In the genomic region with DNA sequence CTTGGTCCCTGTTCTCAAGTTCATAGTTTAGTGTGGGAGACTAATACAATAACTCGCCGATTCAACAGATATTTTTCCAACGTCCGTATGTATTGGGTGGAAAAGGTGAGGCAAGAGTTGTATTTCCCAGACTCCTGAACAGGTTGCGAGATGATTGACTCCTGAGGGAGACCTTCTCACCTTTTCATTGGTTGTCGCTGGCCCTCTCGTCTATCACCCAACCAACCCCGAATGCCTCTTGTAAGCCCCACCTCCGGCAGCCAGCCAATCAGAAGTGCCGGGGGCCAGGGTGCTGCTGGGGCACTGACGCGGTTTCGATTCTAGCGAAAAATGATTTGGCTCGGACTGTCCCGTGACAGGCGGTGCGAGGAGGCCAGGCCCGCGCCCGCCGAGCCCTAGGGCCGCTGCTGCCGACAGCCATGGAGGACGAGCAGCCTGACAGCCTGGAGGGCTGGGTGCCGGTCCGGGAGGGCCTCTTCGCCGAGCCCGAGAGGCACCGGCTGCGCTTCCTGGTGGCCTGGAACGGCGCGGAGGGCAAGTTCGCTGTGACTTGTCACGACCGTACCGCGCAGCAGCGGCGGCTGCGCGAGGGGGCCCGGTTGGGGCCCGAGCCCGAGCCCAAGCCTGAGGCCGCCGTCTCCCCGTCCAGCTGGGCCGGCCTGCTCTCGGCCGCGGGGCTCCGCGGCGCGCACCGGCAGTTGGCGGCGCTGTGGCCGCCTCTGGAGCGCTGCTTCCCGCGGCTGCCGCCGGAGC, we compare ENCODE assay signal across 8 cellular contexts. TPM values are rescaled to one million over a fixed set of nuclear protein-coding genes. Genes with fewer than 3 reads are reported as not detected.
DNase-seq lines count a peak whose midpoint lies in the region; ATAC-seq, FAIRE-seq and TF ChIP-seq lines count a peak whose summit lies in the region.

A gene with protein sequence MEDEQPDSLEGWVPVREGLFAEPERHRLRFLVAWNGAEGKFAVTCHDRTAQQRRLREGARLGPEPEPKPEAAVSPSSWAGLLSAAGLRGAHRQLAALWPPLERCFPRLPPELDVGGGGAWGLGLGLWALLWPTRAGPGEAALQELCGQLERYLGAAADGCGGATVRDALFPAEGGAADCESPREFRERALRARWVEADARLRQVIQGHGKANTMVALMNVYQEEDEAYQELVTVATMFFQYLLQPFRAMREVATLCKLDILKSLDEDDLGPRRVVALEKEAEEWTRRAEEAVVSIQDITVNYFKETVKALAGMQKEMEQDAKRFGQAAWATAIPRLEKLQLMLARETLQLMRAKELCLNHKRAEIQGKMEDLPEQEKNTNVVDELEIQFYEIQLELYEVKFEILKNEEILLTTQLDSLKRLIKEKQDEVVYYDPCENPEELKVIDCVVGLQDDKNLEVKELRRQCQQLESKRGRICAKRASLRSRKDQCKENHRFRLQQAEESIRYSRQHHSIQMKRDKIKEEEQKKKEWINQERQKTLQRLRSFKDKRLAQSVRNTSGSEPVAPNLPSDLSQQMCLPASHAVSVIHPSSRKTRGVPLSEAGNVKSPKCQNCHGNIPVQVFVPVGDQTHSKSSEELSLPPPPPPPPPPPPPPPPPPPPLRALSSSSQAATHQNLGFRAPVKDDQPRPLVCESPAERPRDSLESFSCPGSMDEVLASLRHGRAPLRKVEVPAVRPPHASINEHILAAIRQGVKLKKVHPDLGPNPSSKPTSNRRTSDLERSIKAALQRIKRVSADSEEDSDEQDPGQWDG (plus strand): TSS at position 321 of the 753 bp plus-strand sequence. CDS start 99 bp downstream, at position 420.

- peaks cover 33% of the 10 kb centered on the region for H4K20me1 ChIP-seq in smooth muscle cell (ENCODE audit: low read depth)

- peak within 1 kb of the TSS; percentile 97 for H3K9ac ChIP-seq in smooth muscle cell (ENCODE audit: low read depth)

- peak within 1 kb of the TSS; percentile 94 for H2AFZ ChIP-seq in smooth muscle cell (ENCODE audit: low read depth)

- POLR2A ChIA-PET in AG04450 (lab: Yijun Ruan, JAX) = interaction anchor here (1.3 to 1.8 kb wide), 6 partner anchors 24 to 270 kb away, joined by 3 to 10 read pairs (median 5); partner anchors contain the start of genes BTBD1, RAMAC and RPS17

- ATAC-seq in GM18873 (IDR thresholded peaks at IDR 0.05; ENCODE audit: low FRiP score, unreplicated experiment) = peak; percentile 88
- peak; percentile 73 for ATAC-seq in HG03139 (IDR thresholded peaks at IDR 0.05; ENCODE audit: unreplicated experiment)

- H3K4me3 ChIP-seq in AG04450 (ENCODE audit: low read depth, low read length) = peak within 1 kb of the TSS; percentile 90
- H3K4me3 ChIP-seq in WERI-Rb-1 (ENCODE audit: low read depth, low read length) = peak within 1 kb of the TSS; percentile 77
- peak within 1 kb of the TSS; percentile 94 for H3K4me3 ChIP-seq in bronchial epithelial cell (ENCODE audit: low read depth, low read length)
- H3K4me3 ChIP-seq in smooth muscle cell = peak within 1 kb of the TSS; percentile 94

- under 1% methylated on average over 52 of the region's 67 CpGs for WGBS in smooth muscle cell (ENCODE audit: low lambda C conversion rate)

- no peak for FAIRE-seq in bronchial epithelial cell (lab: Jason Lieb, UNC)

- TF ChIP-seq CTCF in AG04450 (IDR thresholded peaks at IDR 0.05; ENCODE audit: low read depth, low read length) (0 out of 2 replicates have a peak, but pooled peaks have one; percentile 1), WERI-Rb-1 (IDR thresholded peaks at IDR 0.05; ENCODE audit: low read depth, low read length) (no peak), bronchial epithelial cell (IDR thresholded peaks at IDR 0.05; ENCODE audit: insufficient read depth, low read length, severe bottlenecking) (peak; percentile 6), smooth muscle cell (IDR thresholded peaks at IDR 0.05; ENCODE audit: borderline replicate concordance, insufficient read depth, poor library complexity, severe bottlenecking) (peak; percentile 13)

- peaks cover 38% of the 10 kb centered on the region for H3K79me2 ChIP-seq in smooth muscle cell (ENCODE audit: low read depth)

- peaks cover 6% of the 10 kb centered on the region for H3F3A ChIP-seq in smooth muscle cell (ENCODE audit: low read depth)

- peaks cover 14% of the 10 kb centered on the region for H3K4me1 ChIP-seq in smooth muscle cell (ENCODE audit: low read depth)

- H3K36me3 ChIP-seq in WERI-Rb-1 (peaks cover 11% of the 10 kb centered on the region), bronchial epithelial cell (ENCODE audit: control insufficient read depth, insufficient read depth, low read length) (peaks cover 1% of the 10 kb centered on the region), smooth muscle cell (ENCODE audit: low read depth) (peaks cover 5% of the 10 kb centered on the region)

- H3K27ac ChIP-seq in AG04450 (ENCODE audit: low read depth, low read length) (peak within 1 kb of the TSS; percentile 90), WERI-Rb-1 (peak within 1 kb of the TSS; percentile 83), smooth muscle cell (ENCODE audit: low read depth) (peak within 1 kb of the TSS; percentile 99)

- H3K9me3 ChIP-seq in AG04450 (ENCODE audit: control insufficient read depth, insufficient read depth, low read length) = no peaks in the 10 kb centered on the region
- H3K9me3 ChIP-seq in WERI-Rb-1 (ENCODE audit: severe bottlenecking) = no peaks in the 10 kb centered on the region
- no peaks in the 10 kb centered on the region for H3K9me3 ChIP-seq in smooth muscle cell (replicated peaks; ENCODE audit: low read depth)

- peak within 1 kb of the TSS; percentile 93 for H3K4me2 ChIP-seq in smooth muscle cell

- peak; percentile 94 for DNase-seq in AG04450 (ENCODE audit: low read depth, low spot score)
- DNase-seq in NCI-H2196 treated with DMSO at 0.1 percent for 48 hours (lab: John Stamatoyannopoulos, UW; ENCODE audit: unreplicated experiment) = peak; percentile 85
- DNase-seq in WERI-Rb-1 = peak; percentile 98
- DNase-seq in bronchial epithelial cell (ENCODE audit: low read depth) = peak; percentile 98
- peak; percentile 99 for DNase-seq in iPS-NIHi7 (ENCODE audit: extremely low spot score)
- peak; percentile 87 for DNase-seq in smooth muscle cell (lab: John Stamatoyannopoulos, UW; ENCODE audit: unreplicated experiment)

- H3K27me3 ChIP-seq in AG04450 (ENCODE audit: control insufficient read depth, insufficient read depth, low read length) (no peaks in the 10 kb centered on the region), WERI-Rb-1 (ENCODE audit: insufficient read depth, low read depth, severe bottlenecking) (no peaks in the 10 kb centered on the region), bronchial epithelial cell (ENCODE audit: control insufficient read depth, insufficient read depth, low read length) (no peaks in the 10 kb centered on the region), smooth muscle cell (ENCODE audit: low read depth) (no peaks in the 10 kb centered on the region)

- CTCF ChIA-PET in AG04450 (lab: Charles Lee) = interaction anchor here (0.5 to 0.7 kb wide), 2 partner anchors 68 to 281 kb away, joined by 3 read pairs; no protein-coding TSS in a partner anchor

RNA-seq across cellular contexts. Expression of the gene that starts here (rescaled TPM):
- polyA plus RNA-seq in AG04450 (2011; rRNA removed) = 3.1 and 3.6 TPM in 2 replicates
- 1.5 and 1.7 TPM in 2 replicates for polyA minus RNA-seq in AG04450 (2011; rRNA and poly(A)+ RNA removed)
- 3.2 and 4.0 TPM in 2 replicates for total RNA-seq in bronchial epithelial cell
- 2.2 and 3.6 TPM in 2 replicates for total RNA-seq in smooth muscle cell
- polyA plus RNA-seq in smooth muscle cell = 4.1 and 5.1 TPM in 2 replicates

Comparison
In these comparisons a context has a peak if more than half of its experiments do, and no peak if none do; other contexts are left out.
1. Peak in every context shown above with its lines: DNase-seq, ATAC-seq, H3K4me3 ChIP-seq and H3K27ac ChIP-seq.